ENCODE assay signal across 8 cellular contexts in genomic region chr16:3857189-3858013, GRCh38. TPM values are rescaled to one million over a fixed set of nuclear protein-coding genes. Genes with fewer than 3 reads are reported as not detected.
A peak's percentile ranks its signal among the peaks of the same experiment; 100 is the strongest.
DNase-seq lines count a peak whose midpoint lies in the region; ATAC-seq lines count a peak whose summit lies in the region.

No MANE protein-coding gene starts in this region.

- H3K4me3 Mint-ChIP-seq in central memory CD8-positive, alpha-beta T cell, result peak overlapping the region; percentile 16
- H3K4me3 Mint-ChIP-seq in natural killer cell treated with Interleukin-12 subunit alpha and Interleukin-12 subunit beta and Interleukin-15 and Interleukin-18, amount 100 ng/mL, for 72 hours, result peak overlapping the region; percentile 58
- H3K4me3 Mint-ChIP-seq in T-helper 2 cell treated with Interferon-gamma antibody and Interleukin-4, amounts not matched to agents 5 μg/mL and 100 μg/mL, for 36 hours, result no peak overlapping the region

- no peaks in the 10 kb centered on the region for H3K9me3 Mint-ChIP-seq in central memory CD8-positive, alpha-beta T cell
- no peaks in the 10 kb centered on the region for H3K9me3 Mint-ChIP-seq in natural killer cell treated with Interleukin-12 subunit alpha and Interleukin-12 subunit beta and Interleukin-15 and Interleukin-18, amount 100 ng/mL, for 72 hours
- H3K9me3 Mint-ChIP-seq in T-helper 2 cell treated with Interferon-gamma antibody and Interleukin-4, amounts not matched to agents 5 μg/mL and 100 μg/mL, for 36 hours, result no peaks in the 10 kb centered on the region

- H3K36me3 Mint-ChIP-seq in central memory CD8-positive, alpha-beta T cell (ENCODE audit: insufficient read depth), result peaks cover 12% of the 10 kb centered on the region
- H3K36me3 Mint-ChIP-seq in natural killer cell treated with Interleukin-12 subunit alpha and Interleukin-12 subunit beta and Interleukin-15 and Interleukin-18, amount 100 ng/mL, for 72 hours, result no peaks in the 10 kb centered on the region
- H3K36me3 Mint-ChIP-seq in T-helper 2 cell treated with Interferon-gamma antibody and Interleukin-4, amounts not matched to agents 5 μg/mL and 100 μg/mL, for 36 hours (ENCODE audit: low read depth), result peaks cover 5% of the 10 kb centered on the region

- H3K27me3 Mint-ChIP-seq in central memory CD8-positive, alpha-beta T cell, result no peaks in the 10 kb centered on the region
- no peaks in the 10 kb centered on the region for H3K27me3 Mint-ChIP-seq in natural killer cell treated with Interleukin-12 subunit alpha and Interleukin-12 subunit beta and Interleukin-15 and Interleukin-18, amount 100 ng/mL, for 72 hours
- no peaks in the 10 kb centered on the region for H3K27me3 Mint-ChIP-seq in T-helper 2 cell treated with Interferon-gamma antibody and Interleukin-4, amounts not matched to agents 5 μg/mL and 100 μg/mL, for 36 hours (ENCODE audit: low read depth)

- peak; percentile 55 for ATAC-seq in HG03521 (IDR thresholded peaks at IDR 0.05; ENCODE audit: unreplicated experiment)
- ATAC-seq in central memory CD8-positive, alpha-beta T cell (replicated peaks; ENCODE audit: extremely low read depth, poor library complexity, severe bottlenecking), result no peak
- peak; percentile 90 to 93 for ATAC-seq in natural killer cell treated with Interleukin-12 subunit alpha and Interleukin-12 subunit beta and Interleukin-15 and Interleukin-18, amount 100 ng/mL, for 72 hours
- ATAC-seq in HG03045 (IDR thresholded peaks at IDR 0.05; ENCODE audit: unreplicated experiment), result no peak

- peak overlapping the region; percentile 71 for H3K27ac Mint-ChIP-seq in central memory CD8-positive, alpha-beta T cell (ENCODE audit: low read depth)
- H3K27ac Mint-ChIP-seq in natural killer cell treated with Interleukin-12 subunit alpha and Interleukin-12 subunit beta and Interleukin-15 and Interleukin-18, amount 100 ng/mL, for 72 hours, result peak overlapping the region; percentile 43 to 84
- no peak overlapping the region for H3K27ac Mint-ChIP-seq in T-helper 2 cell treated with Interferon-gamma antibody and Interleukin-4, amounts not matched to agents 5 μg/mL and 100 μg/mL, for 36 hours

- H3K4me1 Mint-ChIP-seq in central memory CD8-positive, alpha-beta T cell, result peaks cover 85% of the 10 kb centered on the region
- peaks cover 65 to 67% of the 10 kb centered on the region in 2 donors for H3K4me1 Mint-ChIP-seq in natural killer cell treated with Interleukin-12 subunit alpha and Interleukin-12 subunit beta and Interleukin-15 and Interleukin-18, amount 100 ng/mL, for 72 hours (ENCODE audit: low read depth in 2 of 2)
- H3K4me1 Mint-ChIP-seq in T-helper 2 cell treated with Interferon-gamma antibody and Interleukin-4, amounts not matched to agents 5 μg/mL and 100 μg/mL, for 36 hours (ENCODE audit: low read depth), result peaks cover 39% of the 10 kb centered on the region

- DNase-seq in ELR (ENCODE audit: low read depth) (peak; percentile 52), hepatic stellate cell (ENCODE audit: low spot score) (no peak), SHP77 (lab: John Stamatoyannopoulos, UW) (no peak)
- no peak for DNase-seq in central memory CD8-positive, alpha-beta T cell (ENCODE audit: low spot score in 2 of 2)
- DNase-seq in natural killer cell treated with Interleukin-12 subunit alpha and Interleukin-12 subunit beta and Interleukin-15 and Interleukin-18, amount 100 ng/mL, for 72 hours (ENCODE audit: low spot score), result peak; percentile 72
- DNase-seq in T-helper 2 cell treated with Interferon-gamma antibody and Interleukin-4, amounts not matched to agents 5 μg/mL and 100 μg/mL, for 36 hours (ENCODE audit: low spot score), result no peak

RNA-seq across cellular contexts. Expression of gene CREBBP, which starts 23.1 kb away (rescaled TPM):
- 10 to 100 TPM; 76.2 to 90.3 TPM for total RNA-seq in natural killer cell treated with Interleukin-12 subunit alpha and Interleukin-12 subunit beta and Interleukin-15 and Interleukin-18, amount 100 ng/mL, for 72 hours

Comparison
In these comparisons a context has a peak if more than half of its experiments do, and no peak if none do; other contexts are left out.
1. DNase-seq: peak in ELR (single experiment) and natural killer cell treated with Interleukin-12 subunit alpha and Interleukin-12 subunit beta and Interleukin-15 and Interleukin-18, amount 100 ng/mL, for 72 hours (single experiment); none in central memory CD8-positive, alpha-beta T cell (0 of 2), hepatic stellate cell (single experiment), T-helper 2 cell treated with Interferon-gamma antibody and Interleukin-4, amounts not matched to agents 5 μg/mL and 100 μg/mL, for 36 hours (single experiment) and SHP77 (0 of 2).
2. ATAC-seq: peak in HG03521 (single experiment) and natural killer cell treated with Interleukin-12 subunit alpha and Interleukin-12 subunit beta and Interleukin-15 and Interleukin-18, amount 100 ng/mL, for 72 hours (2 of 2); none in central memory CD8-positive, alpha-beta T cell (single experiment) and HG03045 (single experiment).